8 cellular contexts compared by ENCODE assay signal in genomic region chr6:81752084-81752968, GRCh38. TPM values are rescaled to one million over a fixed set of nuclear protein-coding genes. Genes with fewer than 3 reads are reported as not detected.
DNase-seq lines count a peak whose midpoint lies in the region; ATAC-seq and TF ChIP-seq lines count a peak whose summit lies in the region.

TENT5A (minus strand) TSS chr6:81752681; CDS start chr6:81752141, 540 bp downstream.

- H3K4me3 Mint-ChIP-seq in T-cell, result peak within 1 kb of the TSS; percentile 92 to 97 (median 93)
- H3K4me3 Mint-ChIP-seq in type B pancreatic cell, result peak within 1 kb of the TSS; percentile 96

- H3K27me3 Mint-ChIP-seq in T-cell (peaks cover 3 to 6% of the 10 kb centered on the region in 2 donors), type B pancreatic cell (peaks cover 13% of the 10 kb centered on the region)

- no peaks in the 10 kb centered on the region for H3K9me3 Mint-ChIP-seq in T-cell
- peaks cover 3% of the 10 kb centered on the region for H3K9me3 Mint-ChIP-seq in type B pancreatic cell

- H3K36me3 ChIP-seq in adrenal gland (replicated peaks in 1 of 2) (no peaks in the 10 kb centered on the region), heart right ventricle (peaks cover 0 to 27% (median 0%) of the 10 kb centered on the region in 9 donors)

- TF ChIP-seq POLR2A in adrenal gland (IDR thresholded peaks at IDR 0.05), result peak; percentile 81 to 93

- H3K27ac ChIP-seq in adrenal gland, result peak within 1 kb of the TSS; percentile 73 to 98 (median 98)
- peak within 1 kb of the TSS; percentile 87 to 99 (median 96) for H3K27ac ChIP-seq in heart right ventricle

- DNase-seq in GM10266 (ENCODE audit: extremely low spot score), result peak; percentile 85
- DNase-seq in HEK293T (ENCODE audit: extremely low spot score), result peak; percentile 83
- peak; percentile 46 for DNase-seq in NAMALWA (ENCODE audit: low spot score)
- peak; percentile 66 to 91 (median 84) for DNase-seq in T-cell
- DNase-seq in adrenal gland, result peak; percentile 94 to 97 (median 95)
- peak; percentile 91 to 93 for DNase-seq in heart right ventricle
- DNase-seq in posterior vena cava (ENCODE audit: low spot score), result peak; percentile 98
- peak; percentile 90 for DNase-seq in type B pancreatic cell (ENCODE audit: extremely low spot score, unreplicated experiment)

- H3K27ac Mint-ChIP-seq in T-cell (peak within 1 kb of the TSS; percentile 89 to 93), type B pancreatic cell (peak within 1 kb of the TSS; percentile 98)

- H3K4me1 ChIP-seq in adrenal gland (replicated peaks in 1 of 2) (peaks cover 6 to 35% of the 10 kb centered on the region in 2 donors), heart right ventricle (peaks cover 1 to 45% (median 20%) of the 10 kb centered on the region in 9 donors)

- ATAC-seq in T-cell (replicated peaks in 1 of 4) (peak; percentile 77 to 79 (median 78)), heart right ventricle (peak; percentile 84 to 93 (median 88))

- CTCF ChIA-PET in HEK293T (lab: Yijun Ruan, JAX), result interaction anchor here (0.7 kb wide), 1 partner anchor 19 kb away, joined by 4 read pairs; no protein-coding TSS in a partner anchor
- CTCF ChIA-PET in T-cell (lab: Charles Lee), result interaction anchor here (0.7 to 1.8 kb wide), 7 partner anchors 35 to 1884 kb away, joined by 3 to 9 read pairs (median 4); partner anchors contain the start of gene BCKDHB (in 1 of the 2)

- no peaks in the 10 kb centered on the region for H3K27me3 ChIP-seq in adrenal gland
- no peaks in the 10 kb centered on the region for H3K27me3 ChIP-seq in heart right ventricle

- intact Hi-C loops in adrenal gland (cut with DNase I) (loop anchor here in 1 of 2 donors (10.0 kb wide), 2 partner anchors 292 to 508 kb away; no protein-coding TSS in a partner anchor), heart right ventricle (cut with DNase I) (loop anchor here (2.0 to 10.0 kb wide), 26 partner anchors 80 to 1538 kb away; no protein-coding TSS in a partner anchor), posterior vena cava (cut with DNase I) (loop anchor here (5.0 to 10.0 kb wide), 4 partner anchors 145 to 1148 kb away; no protein-coding TSS in a partner anchor)

- H3K36me3 Mint-ChIP-seq in T-cell (peaks cover 16% of the 10 kb centered on the region), type B pancreatic cell (peaks cover 35% of the 10 kb centered on the region)

- WGBS in adrenal gland, 4 donors, result 0% methylated on average over 21 to 78 of the region's 78 CpGs
- WGBS in heart right ventricle, 2 donors, result 0 to 1% methylated on average over 69 to 78 of the region's 78 CpGs

- H3K4me1 Mint-ChIP-seq in T-cell (peaks cover 36 to 39% (median 39%) of the 10 kb centered on the region in 3 donors), type B pancreatic cell (ENCODE audit: unreplicated experiment) (peaks cover 27% of the 10 kb centered on the region)

- TF ChIP-seq CTCF in GM10266 (IDR thresholded peaks at IDR 0.05; ENCODE audit: control insufficient read depth, insufficient read depth, low read depth, missing control alignments), result no peak
- TF ChIP-seq CTCF in adrenal gland (IDR thresholded peaks at IDR 0.05), result peak in 1 of 6 experiments; percentile 3
- peak in 4 of 9 donors; percentile 13 to 33 (median 28) for TF ChIP-seq CTCF in heart right ventricle (IDR thresholded peaks at IDR 0.05)
- peak; percentile 49 for TF ChIP-seq CTCF in type B pancreatic cell (conservative IDR thresholded peaks at IDR 0.05)

- H3K4me3 ChIP-seq in adrenal gland, result peak within 1 kb of the TSS; percentile 68 to 98 (median 86)
- peak within 1 kb of the TSS; percentile 73 to 96 (median 82) for H3K4me3 ChIP-seq in heart right ventricle

- H3K9me3 ChIP-seq in adrenal gland (replicated peaks in 1 of 3) (no peaks in the 10 kb centered on the region), heart right ventricle (no peaks in the 10 kb centered on the region)

- POLR2A ChIA-PET in HEK293T (lab: Yijun Ruan, JAX), result interaction anchor here (0.7 to 1.2 kb wide), 8 partner anchors 9 to 511 kb away, joined by 3 to 4 read pairs (median 3); no protein-coding TSS in a partner anchor
- POLR2A ChIA-PET in T-cell (lab: Charles Lee), result interaction anchor here (0.6 to 0.7 kb wide), 2 partner anchors 488 to 1313 kb away, joined by 3 to 4 read pairs; partner anchors contain the start of gene UBE3D (in 1 of the 2)

TF ChIP-seq in HEK293T, 16 proteins besides CTCF, POLR2A, EP300 and RAD21:
- TF ChIP-seq LEF1 (IDR thresholded peaks at IDR 0.05; ENCODE audit: borderline replicate concordance) (no peak), SUZ12 (IDR thresholded peaks at IDR 0.05) (no peak), PKNOX1 (IDR thresholded peaks at IDR 0.05) (no peak), CTBP1 (IDR thresholded peaks at IDR 0.05; ENCODE audit: borderline replicate concordance) (0 out of 2 replicates have a peak, but pooled peaks have one; percentile 42), L3MBTL2 (conservative IDR thresholded peaks at IDR 0.05) (peak; percentile 31; the same call in 1 of the 2 replicates), NFRKB (IDR thresholded peaks at IDR 0.05) (no peak)

RNA-seq across cellular contexts. Expression of gene TENT5A, which starts in this region (rescaled TPM):
- total RNA-seq in T-cell (10 to 100 TPM in 1 of 5 donors, 1 to 10 TPM in 4; 3.2 to 10.7 (median 4.8) TPM), adrenal gland (10 to 100 TPM in 6 of 8 donors, 1 to 10 TPM in 2; 4.4 to 24.6 (median 17.8) TPM), heart right ventricle (10 to 100 TPM; 37.0 to 72.1 (median 46.9) TPM), posterior vena cava (10 to 100 TPM; 43.6 to 58.2 TPM), type B pancreatic cell (ENCODE audit: low replicate concordance) (23.0 and 50.9 TPM in 2 replicates)
- polyA plus RNA-seq in adrenal gland (10 to 100 TPM; 11.3 to 18.1 (median 11.5) TPM), heart right ventricle (10 to 100 TPM; 17.3 to 21.9 TPM)

Comparison
In these comparisons a context has a peak if more than half of its experiments do, and no peak if none do; other contexts are left out.
1. Peak in every context shown above with its lines: DNase-seq, ATAC-seq, H3K4me3 ChIP-seq and H3K27ac ChIP-seq.
2. DNase-seq: peak in every context shown above with its lines; median percentile 98 in posterior vena cava; 95 in adrenal gland; 92 in heart right ventricle; 90 in type B pancreatic cell; 85 in GM10266; 84 in T-cell; 83 in HEK293T; 46 in NAMALWA.